In the genomic region with DNA sequence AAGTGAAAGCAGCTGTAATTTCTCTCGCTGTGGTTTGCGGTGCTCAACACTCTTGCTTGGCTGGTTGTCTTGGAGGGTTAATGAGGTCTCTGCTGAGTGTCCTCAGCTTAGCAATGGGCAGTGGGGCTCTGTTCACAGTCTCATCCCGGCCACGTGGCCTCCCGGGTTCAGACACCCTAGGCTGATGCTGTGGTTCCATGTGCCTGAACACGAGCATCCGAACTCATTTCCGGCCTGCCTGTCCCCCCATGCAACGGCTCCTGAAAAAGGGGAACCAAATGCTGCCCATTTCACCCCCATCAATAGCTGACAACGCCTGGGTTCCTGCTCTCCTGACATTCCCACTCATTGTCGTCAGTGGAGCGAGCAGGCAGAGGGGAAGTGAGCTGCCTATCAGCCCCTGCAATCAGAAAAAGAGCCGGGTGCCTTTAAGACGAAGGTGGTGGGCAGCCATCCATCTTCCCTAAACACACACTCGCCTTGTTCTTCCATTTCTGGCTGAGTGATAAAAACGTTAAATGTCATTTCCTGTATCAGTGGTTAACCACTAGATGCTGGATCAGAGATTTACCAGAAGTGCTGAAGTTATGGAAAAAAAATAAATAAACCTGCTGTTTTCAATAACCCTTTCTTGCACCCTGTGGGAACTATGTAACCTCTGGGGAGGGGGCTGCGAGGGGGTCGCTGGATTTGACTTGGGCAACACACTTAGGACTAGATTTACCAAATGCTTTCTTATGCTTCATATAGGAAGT, we compare ENCODE assay signal across 8 cellular contexts.
DNase-seq lines count a peak whose midpoint lies in the region; ATAC-seq and TF ChIP-seq lines count a peak whose summit lies in the region.

No MANE protein-coding gene starts in this region.

- POLR2A ChIA-PET in A673 (lab: Charles Lee; ENCODE audit: low non-redundant PET), result no interaction called here

- intact Hi-C loops in A673 (cut with micrococcal nuclease; ENCODE audit: unreplicated experiment), result no loop called here

- TF ChIP-seq CTCF in A673 (conservative IDR thresholded peaks at IDR 0.05; ENCODE audit: low read depth, low read length) (no peak), choroid plexus epithelial cell (conservative IDR thresholded peaks at IDR 0.05; ENCODE audit: low read depth, low read length) (peak; percentile 16), mesothelial cell of epicardium (IDR thresholded peaks at IDR 0.05; ENCODE audit: unreplicated experiment) (no peak)

- peaks cover 13% of the 10 kb centered on the region for H3K4me1 Mint-ChIP-seq in mesothelial cell of epicardium

- peak overlapping the region; percentile 52 for H3K27ac Mint-ChIP-seq in mesothelial cell of epicardium

- peak overlapping the region; percentile 4 for H3K27ac ChIP-seq in A673 (ENCODE audit: low read depth, low read length, poor library complexity, severe bottlenecking)

- no peaks in the 10 kb centered on the region for H3K27me3 ChIP-seq in A673 (replicated peaks; ENCODE audit: insufficient read depth, low read depth, low read length, poor library complexity)

- no peaks in the 10 kb centered on the region for H3K36me3 ChIP-seq in A673 (ENCODE audit: insufficient read depth, low read length, poor library complexity, severe bottlenecking)

- CTCF ChIA-PET in A673 (lab: Charles Lee), result interaction anchor here (0.5 kb wide), 1 partner anchor 70 kb away, joined by 4 read pairs; no protein-coding TSS in a partner anchor

- H3K9me3 Mint-ChIP-seq in mesothelial cell of epicardium, result peaks cover 3% of the 10 kb centered on the region

- H3K9me3 ChIP-seq in A673 (ENCODE audit: low read depth, low read length, poor library complexity, severe bottlenecking), result no peaks in the 10 kb centered on the region

- H3K4me3 Mint-ChIP-seq in mesothelial cell of epicardium, result no peak overlapping the region

- BruUV-seq in A673 (replicated peaks; lab: Mats Ljungman, UMichigan), result no TSS peak

- no peak overlapping the region for H3K4me3 ChIP-seq in A673 (ENCODE audit: low read depth, low read length, poor library complexity, severe bottlenecking)
- H3K4me3 ChIP-seq in choroid plexus epithelial cell (ENCODE audit: low read depth, low read length), result no peak overlapping the region

- peak; percentile 62 for DNase-seq in A673 (ENCODE audit: low spot score)
- peak; percentile 33 for DNase-seq in T-helper 9 cell
- DNase-seq in choroid plexus epithelial cell (ENCODE audit: low read depth), result peak; percentile 74
- no peak for DNase-seq in mesothelial cell of epicardium (ENCODE audit: low spot score in 2 of 2, unreplicated experiment in 2 of 2)
- peak; percentile 74 for DNase-seq in stimulated activated naive CD8-positive, alpha-beta T cell treated with anti-CD3 and anti-CD28 coated beads, Interleukin-15, Interleukin-2, amounts not matched to agents 100 U/mL and 50 U/mL, for 24 hours
- DNase-seq in NCI-H82 (lab: John Stamatoyannopoulos, UW), result no peak

- ATAC-seq in GM19023 (IDR thresholded peaks at IDR 0.05; ENCODE audit: unreplicated experiment) (peak; percentile 49), HG03432 (IDR thresholded peaks at IDR 0.05; ENCODE audit: unreplicated experiment) (peak; percentile 50)
- peak; percentile 57 for ATAC-seq in stimulated activated naive CD8-positive, alpha-beta T cell treated with anti-CD3 and anti-CD28 coated beads, Interleukin-15, Interleukin-2, amounts not matched to agents 100 U/mL and 50 U/mL, for 24 hours

- H3K36me3 Mint-ChIP-seq in mesothelial cell of epicardium, result no peaks in the 10 kb centered on the region

- H3K27me3 Mint-ChIP-seq in mesothelial cell of epicardium (ENCODE audit: low read depth), result no peaks in the 10 kb centered on the region

- peaks cover 30% of the 10 kb centered on the region for H3K4me1 ChIP-seq in A673 (ENCODE audit: insufficient read depth, low read length, poor library complexity, severe bottlenecking)

Comparison
In these comparisons a context has a peak if more than half of its experiments do, and no peak if none do; other contexts are left out.
1. DNase-seq: peak in A673 (single experiment), T-helper 9 cell (single experiment), choroid plexus epithelial cell (single experiment) and stimulated activated naive CD8-positive, alpha-beta T cell treated with anti-CD3 and anti-CD28 coated beads, Interleukin-15, Interleukin-2, amounts not matched to agents 100 U/mL and 50 U/mL, for 24 hours (single experiment); none in mesothelial cell of epicardium (0 of 2) and NCI-H82 (single experiment).
2. Peak in every context shown above with its lines, with median percentiles within 50 percentile points of each other: ATAC-seq.